In the genomic region with DNA sequence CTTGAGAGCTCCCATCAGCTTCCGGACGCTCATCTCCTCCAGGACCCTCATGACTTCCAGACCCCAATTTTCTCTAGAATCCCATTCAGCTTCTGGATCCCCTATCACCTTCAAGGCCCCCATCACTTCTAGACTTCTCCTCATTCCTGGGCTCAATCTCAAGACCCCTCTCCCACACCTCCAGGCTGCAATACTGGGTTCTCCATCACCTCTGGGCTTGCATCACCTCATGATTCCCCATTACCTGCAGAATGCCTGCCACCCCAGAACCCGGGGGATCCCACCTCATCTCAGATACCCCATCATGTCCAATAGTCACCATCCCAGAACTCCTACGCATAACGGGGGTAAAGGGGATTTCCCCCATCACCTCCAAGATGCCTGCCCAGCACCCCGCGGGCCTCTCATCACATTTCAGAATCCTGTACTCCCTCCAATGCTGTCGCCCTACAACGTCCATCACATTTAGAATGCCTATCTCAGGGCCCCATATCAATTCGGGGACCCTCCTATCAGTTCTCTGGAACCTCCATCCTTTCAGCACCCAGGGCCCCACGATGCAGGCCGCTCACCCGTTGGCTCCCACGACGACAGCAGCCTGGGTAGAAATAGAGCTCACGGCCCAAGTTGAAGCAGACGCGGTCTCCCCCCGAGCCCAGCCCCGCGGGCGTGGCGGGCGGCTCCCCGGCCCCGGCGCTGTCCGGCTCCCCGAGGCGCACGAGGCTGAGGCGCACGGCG, we compare ENCODE assay signal across 8 cellular contexts. TPM values are rescaled to one million over a fixed set of nuclear protein-coding genes. Genes with fewer than 3 reads are reported as not detected.
DNase-seq lines count a peak whose midpoint lies in the region; TF ChIP-seq lines count a peak whose summit lies in the region.

No MANE protein-coding gene starts in this region.

- H4K20me1 ChIP-seq in OCI-LY1 (ENCODE audit: insufficient read depth, low read length), result no peaks in the 10 kb centered on the region

- H3K27ac ChIP-seq in OCI-LY1 (ENCODE audit: low read depth, low read length, poor library complexity, severe bottlenecking) (no peak overlapping the region), ovary (peak overlapping the region in 1 of 2 donors; percentile 82)

- WGBS in ovary, 3 donors, result 4 to 7% (median 5%) methylated on average over 25 to 34 of the region's 34 CpGs

- H3K79me2 ChIP-seq in OCI-LY1 (ENCODE audit: insufficient read depth, low read length), result 0 out of 2 replicates have a peak, but pooled peaks cover 4% of the 10 kb centered on the region

- TF ChIP-seq EP300 in ovary (IDR thresholded peaks at IDR 0.05), result no peak

- H3K9me3 ChIP-seq in OCI-LY1 (ENCODE audit: low read length), result no peaks in the 10 kb centered on the region
- H3K9me3 ChIP-seq in endocrine pancreas (ENCODE audit: control insufficient read depth, low read length), result no peaks in the 10 kb centered on the region
- H3K9me3 ChIP-seq in ovary, result no peaks in the 10 kb centered on the region

- H3K4me3 ChIP-seq in OCI-LY1 (ENCODE audit: low read depth, low read length, poor library complexity, severe bottlenecking) (peak overlapping the region; percentile 89), endocrine pancreas (ENCODE audit: control insufficient read depth, insufficient read depth, low read length) (peak overlapping the region; percentile 59), ovary (peak overlapping the region; percentile 68)

- no peak overlapping the region for H2AFZ ChIP-seq in OCI-LY1 (ENCODE audit: low read length)

- no peak for TF ChIP-seq POLR2A in ovary (IDR thresholded peaks at IDR 0.05)

- TF ChIP-seq CTCF in OCI-LY1 (IDR thresholded peaks at IDR 0.05; ENCODE audit: low read length), result no peak
- TF ChIP-seq CTCF in ovary (IDR thresholded peaks at IDR 0.05), result no peak

- H3K9me2 ChIP-seq in OCI-LY1 (ENCODE audit: low read depth, low read length), result no peaks in the 10 kb centered on the region

- H3K27me3 ChIP-seq in OCI-LY1 (ENCODE audit: insufficient read depth, low read length) (no peaks in the 10 kb centered on the region), endocrine pancreas (ENCODE audit: control insufficient read depth, insufficient read depth, low read length) (no peaks in the 10 kb centered on the region), ovary (no peaks in the 10 kb centered on the region)

- DNase-seq in activated naive CD4-positive, alpha-beta T cell treated with Interleukin-2 at 50 U/mL for 16 hours, result peak; percentile 30
- no peak for DNase-seq in activated naive CD4-positive, alpha-beta T cell (lab: John Stamatoyannopoulos, UW)
- DNase-seq in ovary (no peak), NCI-H1694 treated with DMSO at 0.1 percent for 48 hours (lab: John Stamatoyannopoulos, UW) (no peak), NCI-H774 (lab: John Stamatoyannopoulos, UW) (no peak), GDM1 (lab: John Stamatoyannopoulos, UW) (no peak)

- no peaks in the 10 kb centered on the region for H3F3A ChIP-seq in OCI-LY1 (ENCODE audit: insufficient read depth, low read length)

- peak overlapping the region; percentile 93 for H3K4me2 ChIP-seq in OCI-LY1 (ENCODE audit: low read length)

- H3K9ac ChIP-seq in OCI-LY1 (ENCODE audit: low read length) (peak overlapping the region; percentile 81), endocrine pancreas (ENCODE audit: control insufficient read depth, insufficient read depth, low read length) (peak overlapping the region; percentile 69)

- intact Hi-C loops in ovary (cut with DNase I), result no loop called here

- H3K36me3 ChIP-seq in OCI-LY1 (ENCODE audit: insufficient read depth, low read length) (peaks cover 35% of the 10 kb centered on the region), endocrine pancreas (ENCODE audit: control insufficient read depth, insufficient read depth, low read length) (peaks cover 5% of the 10 kb centered on the region), ovary (no peaks in the 10 kb centered on the region)

- H3K4me1 ChIP-seq in OCI-LY1 (ENCODE audit: insufficient read depth, low read length, severe bottlenecking), result peaks cover 16% of the 10 kb centered on the region
- no peaks in the 10 kb centered on the region for H3K4me1 ChIP-seq in endocrine pancreas (ENCODE audit: control insufficient read depth, insufficient read depth, low read length)
- H3K4me1 ChIP-seq in ovary (ENCODE audit: insufficient read depth), result peaks cover 6% of the 10 kb centered on the region

RNA-seq across cellular contexts. Expression of gene DMWD, which starts 0.7 kb away (rescaled TPM):
- 10 to 100 TPM; 28.4 to 85.4 (median 61.1) TPM for total RNA-seq in ovary
- polyA plus RNA-seq in ovary, result 10 to 100 TPM; 11.4 to 33.9 TPM

RNA-seq across cellular contexts. Expression of gene DMPK, which starts 9.6 kb away (rescaled TPM):
- total RNA-seq in ovary, result 100 to 1,000 TPM in 2 of 7 donors, 10 to 100 TPM in 5; 21.0 to 105 (median 62.5) TPM
- 10 to 100 TPM; 24.3 to 56.7 TPM for polyA plus RNA-seq in ovary

RNA-seq across cellular contexts. Expression of gene SIX5, which starts 22.9 kb away (rescaled TPM):
- total RNA-seq in ovary, result 10 to 100 TPM; 21.0 to 64.4 (median 44.4) TPM
- 10 to 100 TPM in 1 of 2 donors, 1 to 10 TPM in 1; 5.4 to 43.5 TPM for polyA plus RNA-seq in ovary

RNA-seq across cellular contexts. Expression of gene RSPH6A, which starts 23.2 kb away (rescaled TPM):
- under 1 TPM in 2 of 7 donors, not detected in 5; 0.13 to 0.15 TPM for total RNA-seq in ovary
- not detected for polyA plus RNA-seq in ovary

RNA-seq across cellular contexts. Expression of gene MEIOSIN, which starts 58.7 kb away (rescaled TPM):
- total RNA-seq in ovary, result not detected
- polyA plus RNA-seq in ovary, result not detected
